ENCODE assay signal across 1 cellular context in genomic region chr5:57738306-57738705, GRCh38.
TF ChIP-seq lines count a peak whose summit lies in the region.

No MANE protein-coding gene starts in this region.

TF ChIP-seq in SK-N-SH treated with all-trans-retinoic acid at 6 μM for 48 hours, 23 proteins besides CTCF, POLR2A, EP300 and RAD21 (continued from another document):
- TF ChIP-seq TOX (CRISPR knock-in tag; IDR thresholded peaks at IDR 0.05; ENCODE audit: borderline replicate concordance) (no peak), ZNF565 (CRISPR knock-in tag; conservative IDR thresholded peaks at IDR 0.05; ENCODE audit: low read depth) (no peak)
